In the genomic region with DNA sequence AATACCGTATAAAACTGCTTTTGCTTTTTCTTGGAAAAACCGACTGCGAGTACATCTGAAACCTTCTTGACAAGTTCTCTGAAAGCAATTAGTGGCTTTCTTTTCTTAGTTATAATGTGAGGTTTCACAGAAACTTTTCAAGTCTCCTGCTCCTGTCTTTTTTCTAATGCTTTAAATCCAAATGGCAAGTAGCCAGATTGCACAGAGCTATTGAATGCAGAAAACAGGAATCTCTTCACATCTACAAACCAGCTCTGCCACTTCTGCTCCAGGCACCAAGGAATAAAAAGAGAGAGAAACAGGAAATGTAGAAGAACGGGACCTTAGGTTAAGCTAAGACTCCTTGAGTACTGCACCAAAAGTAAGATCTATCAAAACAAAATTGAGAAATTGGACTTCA, we compare ENCODE assay signal across 2 cellular contexts.
TF ChIP-seq lines count a peak whose summit lies in the region.

No MANE protein-coding gene starts in this region.

TF ChIP-seq in GM12878, 131 proteins besides CTCF, POLR2A, EP300 and RAD21 (continued from another document and continues in another):
- no peak for TF ChIP-seq MAX (IDR thresholded peaks at IDR 0.05; ENCODE audit: low read depth, low read length)
- TF ChIP-seq EED (IDR thresholded peaks at IDR 0.05; ENCODE audit: low read depth) = no peak
- TF ChIP-seq SMARCA5 (IDR thresholded peaks at IDR 0.05) = no peak
- 0 out of 2 replicates have a peak, but pooled peaks have one; percentile 15 for TF ChIP-seq BCL11A (IDR thresholded peaks at IDR 0.05; ENCODE audit: low read depth, low read length)
- TF ChIP-seq MEF2A (IDR thresholded peaks at IDR 0.05; ENCODE audit: insufficient read depth, low read depth, low read length) = 0 out of 2 replicates have a peak, but pooled peaks have one; percentile 8
- TF ChIP-seq RUNX3 (IDR thresholded peaks at IDR 0.05; ENCODE audit: low read length) = peak; percentile 50
- TF ChIP-seq MLLT1 (IDR thresholded peaks at IDR 0.05) = no peak
- peak; percentile 40; the same call in 1 of the 2 replicates for TF ChIP-seq MTA2 (IDR thresholded peaks at IDR 0.05; ENCODE audit: low read depth)
- TF ChIP-seq ZNF274 (IDR thresholded peaks at IDR 0.05; ENCODE audit: insufficient read depth, insufficient read length) = no peak
- TF ChIP-seq, protein P1, sequence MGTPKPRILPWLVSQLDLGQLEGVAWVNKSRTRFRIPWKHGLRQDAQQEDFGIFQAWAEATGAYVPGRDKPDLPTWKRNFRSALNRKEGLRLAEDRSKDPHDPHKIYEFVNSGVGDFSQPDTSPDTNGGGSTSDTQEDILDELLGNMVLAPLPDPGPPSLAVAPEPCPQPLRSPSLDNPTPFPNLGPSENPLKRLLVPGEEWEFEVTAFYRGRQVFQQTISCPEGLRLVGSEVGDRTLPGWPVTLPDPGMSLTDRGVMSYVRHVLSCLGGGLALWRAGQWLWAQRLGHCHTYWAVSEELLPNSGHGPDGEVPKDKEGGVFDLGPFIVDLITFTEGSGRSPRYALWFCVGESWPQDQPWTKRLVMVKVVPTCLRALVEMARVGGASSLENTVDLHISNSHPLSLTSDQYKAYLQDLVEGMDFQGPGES (IDR thresholded peaks at IDR 0.05) = no peak
- TF ChIP-seq CBX5 (IDR thresholded peaks at IDR 0.05; ENCODE audit: low read depth) = no peak
- TF ChIP-seq, protein P2, sequence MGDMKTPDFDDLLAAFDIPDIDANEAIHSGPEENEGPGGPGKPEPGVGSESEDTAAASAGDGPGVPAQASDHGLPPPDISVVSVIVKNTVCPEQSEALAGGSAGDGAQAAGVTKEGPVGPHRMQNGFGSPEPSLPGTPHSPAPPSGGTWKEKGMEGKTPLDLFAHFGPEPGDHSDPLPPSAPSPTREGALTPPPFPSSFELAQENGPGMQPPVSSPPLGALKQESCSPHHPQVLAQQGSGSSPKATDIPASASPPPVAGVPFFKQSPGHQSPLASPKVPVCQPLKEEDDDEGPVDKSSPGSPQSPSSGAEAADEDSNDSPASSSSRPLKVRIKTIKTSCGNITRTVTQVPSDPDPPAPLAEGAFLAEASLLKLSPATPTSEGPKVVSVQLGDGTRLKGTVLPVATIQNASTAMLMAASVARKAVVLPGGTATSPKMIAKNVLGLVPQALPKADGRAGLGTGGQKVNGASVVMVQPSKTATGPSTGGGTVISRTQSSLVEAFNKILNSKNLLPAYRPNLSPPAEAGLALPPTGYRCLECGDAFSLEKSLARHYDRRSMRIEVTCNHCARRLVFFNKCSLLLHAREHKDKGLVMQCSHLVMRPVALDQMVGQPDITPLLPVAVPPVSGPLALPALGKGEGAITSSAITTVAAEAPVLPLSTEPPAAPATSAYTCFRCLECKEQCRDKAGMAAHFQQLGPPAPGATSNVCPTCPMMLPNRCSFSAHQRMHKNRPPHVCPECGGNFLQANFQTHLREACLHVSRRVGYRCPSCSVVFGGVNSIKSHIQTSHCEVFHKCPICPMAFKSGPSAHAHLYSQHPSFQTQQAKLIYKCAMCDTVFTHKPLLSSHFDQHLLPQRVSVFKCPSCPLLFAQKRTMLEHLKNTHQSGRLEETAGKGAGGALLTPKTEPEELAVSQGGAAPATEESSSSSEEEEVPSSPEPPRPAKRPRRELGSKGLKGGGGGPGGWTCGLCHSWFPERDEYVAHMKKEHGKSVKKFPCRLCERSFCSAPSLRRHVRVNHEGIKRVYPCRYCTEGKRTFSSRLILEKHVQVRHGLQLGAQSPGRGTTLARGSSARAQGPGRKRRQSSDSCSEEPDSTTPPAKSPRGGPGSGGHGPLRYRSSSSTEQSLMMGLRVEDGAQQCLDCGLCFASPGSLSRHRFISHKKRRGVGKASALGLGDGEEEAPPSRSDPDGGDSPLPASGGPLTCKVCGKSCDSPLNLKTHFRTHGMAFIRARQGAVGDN (IDR thresholded peaks at IDR 0.05) = no peak
- TF ChIP-seq CEBPB (IDR thresholded peaks at IDR 0.05; ENCODE audit: borderline replicate concordance in 1 of 2, low read depth in 2 of 2, low read length in 2 of 2) = no peak
- TF ChIP-seq ZBTB40 (IDR thresholded peaks at IDR 0.05; ENCODE audit: borderline replicate concordance) = no peak
- TF ChIP-seq CBFB (IDR thresholded peaks at IDR 0.05; ENCODE audit: low read depth) = no peak

TF ChIP-seq in HepG2, 621 proteins besides CTCF, POLR2A, EP300 and RAD21:
- TF ChIP-seq ZFP36 (IDR thresholded peaks at IDR 0.05; ENCODE audit: borderline replicate concordance, low read depth, low read length, partially characterized antibody) = no peak
- TF ChIP-seq, protein P3, sequence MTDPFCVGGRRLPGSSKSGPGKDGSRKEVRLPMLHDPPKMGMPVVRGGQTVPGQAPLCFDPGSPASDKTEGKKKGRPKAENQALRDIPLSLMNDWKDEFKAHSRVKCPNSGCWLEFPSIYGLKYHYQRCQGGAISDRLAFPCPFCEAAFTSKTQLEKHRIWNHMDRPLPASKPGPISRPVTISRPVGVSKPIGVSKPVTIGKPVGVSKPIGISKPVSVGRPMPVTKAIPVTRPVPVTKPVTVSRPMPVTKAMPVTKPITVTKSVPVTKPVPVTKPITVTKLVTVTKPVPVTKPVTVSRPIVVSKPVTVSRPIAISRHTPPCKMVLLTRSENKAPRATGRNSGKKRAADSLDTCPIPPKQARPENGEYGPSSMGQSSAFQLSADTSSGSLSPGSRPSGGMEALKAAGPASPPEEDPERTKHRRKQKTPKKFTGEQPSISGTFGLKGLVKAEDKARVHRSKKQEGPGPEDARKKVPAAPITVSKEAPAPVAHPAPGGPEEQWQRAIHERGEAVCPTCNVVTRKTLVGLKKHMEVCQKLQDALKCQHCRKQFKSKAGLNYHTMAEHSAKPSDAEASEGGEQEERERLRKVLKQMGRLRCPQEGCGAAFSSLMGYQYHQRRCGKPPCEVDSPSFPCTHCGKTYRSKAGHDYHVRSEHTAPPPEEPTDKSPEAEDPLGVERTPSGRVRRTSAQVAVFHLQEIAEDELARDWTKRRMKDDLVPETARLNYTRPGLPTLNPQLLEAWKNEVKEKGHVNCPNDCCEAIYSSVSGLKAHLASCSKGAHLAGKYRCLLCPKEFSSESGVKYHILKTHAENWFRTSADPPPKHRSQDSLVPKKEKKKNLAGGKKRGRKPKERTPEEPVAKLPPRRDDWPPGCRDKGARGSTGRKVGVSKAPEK (CRISPR knock-in tag; IDR thresholded peaks at IDR 0.05; ENCODE audit: borderline replicate concordance) = no peak
- TF ChIP-seq, protein P4, sequence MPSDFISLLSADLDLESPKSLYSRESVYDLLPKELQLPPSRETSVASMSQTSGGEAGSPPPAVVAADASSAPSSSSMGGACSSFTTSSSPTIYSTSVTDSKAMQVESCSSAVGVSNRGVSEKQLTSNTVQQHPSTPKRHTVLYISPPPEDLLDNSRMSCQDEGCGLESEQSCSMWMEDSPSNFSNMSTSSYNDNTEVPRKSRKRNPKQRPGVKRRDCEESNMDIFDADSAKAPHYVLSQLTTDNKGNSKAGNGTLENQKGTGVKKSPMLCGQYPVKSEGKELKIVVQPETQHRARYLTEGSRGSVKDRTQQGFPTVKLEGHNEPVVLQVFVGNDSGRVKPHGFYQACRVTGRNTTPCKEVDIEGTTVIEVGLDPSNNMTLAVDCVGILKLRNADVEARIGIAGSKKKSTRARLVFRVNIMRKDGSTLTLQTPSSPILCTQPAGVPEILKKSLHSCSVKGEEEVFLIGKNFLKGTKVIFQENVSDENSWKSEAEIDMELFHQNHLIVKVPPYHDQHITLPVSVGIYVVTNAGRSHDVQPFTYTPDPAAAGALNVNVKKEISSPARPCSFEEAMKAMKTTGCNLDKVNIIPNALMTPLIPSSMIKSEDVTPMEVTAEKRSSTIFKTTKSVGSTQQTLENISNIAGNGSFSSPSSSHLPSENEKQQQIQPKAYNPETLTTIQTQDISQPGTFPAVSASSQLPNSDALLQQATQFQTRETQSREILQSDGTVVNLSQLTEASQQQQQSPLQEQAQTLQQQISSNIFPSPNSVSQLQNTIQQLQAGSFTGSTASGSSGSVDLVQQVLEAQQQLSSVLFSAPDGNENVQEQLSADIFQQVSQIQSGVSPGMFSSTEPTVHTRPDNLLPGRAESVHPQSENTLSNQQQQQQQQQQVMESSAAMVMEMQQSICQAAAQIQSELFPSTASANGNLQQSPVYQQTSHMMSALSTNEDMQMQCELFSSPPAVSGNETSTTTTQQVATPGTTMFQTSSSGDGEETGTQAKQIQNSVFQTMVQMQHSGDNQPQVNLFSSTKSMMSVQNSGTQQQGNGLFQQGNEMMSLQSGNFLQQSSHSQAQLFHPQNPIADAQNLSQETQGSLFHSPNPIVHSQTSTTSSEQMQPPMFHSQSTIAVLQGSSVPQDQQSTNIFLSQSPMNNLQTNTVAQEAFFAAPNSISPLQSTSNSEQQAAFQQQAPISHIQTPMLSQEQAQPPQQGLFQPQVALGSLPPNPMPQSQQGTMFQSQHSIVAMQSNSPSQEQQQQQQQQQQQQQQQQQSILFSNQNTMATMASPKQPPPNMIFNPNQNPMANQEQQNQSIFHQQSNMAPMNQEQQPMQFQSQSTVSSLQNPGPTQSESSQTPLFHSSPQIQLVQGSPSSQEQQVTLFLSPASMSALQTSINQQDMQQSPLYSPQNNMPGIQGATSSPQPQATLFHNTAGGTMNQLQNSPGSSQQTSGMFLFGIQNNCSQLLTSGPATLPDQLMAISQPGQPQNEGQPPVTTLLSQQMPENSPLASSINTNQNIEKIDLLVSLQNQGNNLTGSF (CRISPR knock-in tag; IDR thresholded peaks at IDR 0.05) = no peak
- TF ChIP-seq ZNF550 (CRISPR knock-in tag; IDR thresholded peaks at IDR 0.05; ENCODE audit: borderline replicate concordance) = no peak
- no peak for TF ChIP-seq ZNF781 (CRISPR knock-in tag; IDR thresholded peaks at IDR 0.05; ENCODE audit: borderline replicate concordance, not compliant biosample characterization)
